ENCODE assay signal across 20 cellular contexts in genomic region chr1:94318505-94319030, GRCh38.
A peak's percentile ranks its signal among the peaks of the same experiment; 100 is the strongest.
DNase-seq lines count a peak whose midpoint lies in the region; ATAC-seq and TF ChIP-seq lines count a peak whose summit lies in the region.
"Had no signal": no experiment of that assay in that cellular context is flagged by ENCODE, and none has a peak within 500 bp of the region (broad histone marks: within the 10 kb centered on the region; RNA-seq: fewer than 3 reads in every experiment).

No MANE protein-coding gene starts in this region.

- no peaks in the 10 kb centered on the region for H3K79me1 ChIP-seq in H9 (ENCODE audit: insufficient read depth, low read depth, low read length, poor library complexity, severe bottlenecking)

- no peak overlapping the region for H2AFZ ChIP-seq in H9 (ENCODE audit: low read length)

- H3K4me1 ChIP-seq in left ventricle myocardium inferior, result peaks cover 29% of the 10 kb centered on the region
- H3K4me1 ChIP-seq in RWPE2 (ENCODE audit: insufficient read depth, poor library complexity, severe bottlenecking), result peaks cover 35% of the 10 kb centered on the region
- H3K4me1 ChIP-seq in lower lobe of right lung, result no peaks in the 10 kb centered on the region
- H3K4me1 ChIP-seq in H9 (ENCODE audit: insufficient read depth, low read length), result peaks cover 9% of the 10 kb centered on the region; the same call in 1 of the 2 replicates

- no peak overlapping the region for H4K8ac ChIP-seq in H9 (replicated peaks; ENCODE audit: insufficient read length, low read depth, low read length)

- H3K9me3 ChIP-seq in left ventricle myocardium inferior (replicated peaks), result no peaks in the 10 kb centered on the region
- no peaks in the 10 kb centered on the region for H3K9me3 ChIP-seq in RWPE2 (ENCODE audit: severe bottlenecking)
- no peaks in the 10 kb centered on the region for H3K9me3 ChIP-seq in lower lobe of right lung
- no peaks in the 10 kb centered on the region for H3K9me3 ChIP-seq in H9 (ENCODE audit: control insufficient read depth, low read depth, low read length)
- H3K9me3 ChIP-seq: Peyer's patch had no signal

- peaks cover 28 to 32% of the 10 kb centered on the region in 2 experiments for H3K4me1 Mint-ChIP-seq in H9
- H3K4me1 Mint-ChIP-seq: B cell had no signal

- no peak overlapping the region for H2BK20ac ChIP-seq in H9 (ENCODE audit: low read depth, low read length, poor library complexity, severe bottlenecking)

- H2AK5ac ChIP-seq in H9 (ENCODE audit: insufficient read length, low read length), result no peak overlapping the region

- peak overlapping the region; percentile 82 for H3K27ac ChIP-seq in left ventricle myocardium inferior (replicated peaks)
- H3K27ac ChIP-seq in RWPE2 (ENCODE audit: poor library complexity, severe bottlenecking), result peak overlapping the region; percentile 20
- peak overlapping the region; percentile 25 for H3K27ac ChIP-seq in lower lobe of right lung
- H3K27ac ChIP-seq in H9 (ENCODE audit: insufficient read length, low read depth, low read length), result no peak overlapping the region
- H3K27ac ChIP-seq in dorsolateral prefrontal cortex, result peak overlapping the region in 2 of 59 donors; percentile 16 to 71
- H3K27ac ChIP-seq: KMS-11, Peyer's patch had no signal

- no peak overlapping the region for H3K18ac ChIP-seq in H9 (ENCODE audit: insufficient read length, low read depth, low read length)

- H3K23me2 ChIP-seq in H9 (ENCODE audit: insufficient read length, low read depth, low read length, poor library complexity, severe bottlenecking), result no peaks in the 10 kb centered on the region

- no peak for DNase-seq in left ventricle myocardium inferior
- no peak for DNase-seq in Right ventricle myocardium superior
- DNase-seq in RWPE2 (ENCODE audit: low spot score), result no peak
- no peak for DNase-seq in lower lobe of right lung
- no peak for DNase-seq in H9
- no peak for DNase-seq in dorsolateral prefrontal cortex
- DNase-seq in EL, result no peak
- DNase-seq: HCEC 1CT; NCI-H1092 treated with DMSO at 0.1 percent for 48 hours; NCI-H1436 treated with DMSO at 0.1 percent for 48 hours; NCI-H2029; NCI-H226; NCI-H510A treated with DMSO at 0.1 percent for 48 hours; NCI-H774; NK-92 treated with Interleukin-12 subunit alpha and Interleukin-12 subunit beta, amount 100 ng/mL, for 24 hours; Peyer's patch had no signal

- no peak overlapping the region for H3K4me3 Mint-ChIP-seq in H9
- H3K4me3 Mint-ChIP-seq: B cell, CD14-positive monocyte had no signal

- no peaks in the 10 kb centered on the region for H3K36me3 Mint-ChIP-seq in H9 (ENCODE audit: insufficient read depth in 1 of 3, low read depth in 3 of 3)
- H3K36me3 Mint-ChIP-seq: CD14-positive monocyte had no signal

- no peak overlapping the region for H3K9ac ChIP-seq in H9 (ENCODE audit: extremely low read depth, insufficient read length, low read length)
- H3K9ac ChIP-seq: KMS-11 had no signal

- no peak overlapping the region for H3T11ph ChIP-seq in H9 (ENCODE audit: low read length)

- no peak overlapping the region for H3K23ac ChIP-seq in H9 (ENCODE audit: insufficient read length, low read depth, low read length)

- H3K4ac ChIP-seq in H9 (ENCODE audit: low read depth, low read length), result no peak overlapping the region

- no peak overlapping the region for H3K4me2 ChIP-seq in H9 (ENCODE audit: insufficient read depth, insufficient read length, low read length)
- H3K4me2 ChIP-seq: KMS-11 had no signal

- no peak overlapping the region for H3K27ac Mint-ChIP-seq in H9
- H3K27ac Mint-ChIP-seq: B cell, CD14-positive monocyte had no signal

- intact Hi-C loops in left ventricle myocardium inferior (cut with micrococcal nuclease), result no loop called here
- intact Hi-C loops in Right ventricle myocardium superior (cut with DNase I), result no loop called here
- intact Hi-C loops in lower lobe of right lung (cut with DNase I), result no loop called here
- intact Hi-C loops in dorsolateral prefrontal cortex (cut with DNase I), result no loop called here

- H2BK120ac ChIP-seq in H9 (ENCODE audit: low read depth, low read length, poor library complexity, severe bottlenecking), result no peak overlapping the region

- no peaks in the 10 kb centered on the region for H4K20me1 ChIP-seq in H9 (ENCODE audit: control insufficient read depth, insufficient read depth, insufficient read length)

- H2BK12ac ChIP-seq in H9 (ENCODE audit: insufficient read length, low read depth, low read length), result no peak overlapping the region

- H3K27me3 Mint-ChIP-seq in H9 (ENCODE audit: low read depth), result no peaks in the 10 kb centered on the region

- no peaks in the 10 kb centered on the region for H3K79me2 ChIP-seq in H9 (ENCODE audit: insufficient read depth, low read length)

- no peak overlapping the region for H3K14ac ChIP-seq in H9 (ENCODE audit: insufficient read depth, low read length)

- ATAC-seq in Right ventricle myocardium superior (ENCODE audit: poor library complexity) (no peak), RWPE2 (ENCODE audit: low read depth) (no peak), lower lobe of right lung (no peak), GM18909 (IDR thresholded peaks at IDR 0.05; ENCODE audit: poor library complexity, unreplicated experiment) (no peak)

- H2BK5ac ChIP-seq in H9 (ENCODE audit: insufficient read length, low read length), result no peak overlapping the region

- no peaks in the 10 kb centered on the region for H3K27me3 ChIP-seq in left ventricle myocardium inferior (ENCODE audit: low read depth)
- H3K27me3 ChIP-seq in RWPE2 (ENCODE audit: insufficient read depth, poor library complexity, severe bottlenecking), result no peaks in the 10 kb centered on the region
- H3K27me3 ChIP-seq in lower lobe of right lung (ENCODE audit: low read depth), result no peaks in the 10 kb centered on the region
- H3K27me3 ChIP-seq in H9 (ENCODE audit: insufficient read depth, low read length), result no peaks in the 10 kb centered on the region
- H3K27me3 ChIP-seq in dorsolateral prefrontal cortex, result peaks cover 0 to 4% (median 0%) of the 10 kb centered on the region in 45 donors
- H3K27me3 ChIP-seq: Peyer's patch had no signal

- WGBS in H9 (ENCODE audit: extremely low coverage, insufficient read length, low lambda C conversion rate), result no CpG with 5 or more reads among the region's 6 CpGs

- H2BK15ac ChIP-seq in H9 (ENCODE audit: low read depth, low read length), result no peak overlapping the region

- H4K5ac ChIP-seq in H9 (ENCODE audit: insufficient read length, low read depth, low read length), result no peak overlapping the region

- no peak overlapping the region for H4K91ac ChIP-seq in H9 (ENCODE audit: insufficient read length, low read depth, low read length)

- H3K4me3 ChIP-seq in left ventricle myocardium inferior (no peak overlapping the region), RWPE2 (ENCODE audit: severe bottlenecking) (no peak overlapping the region), lower lobe of right lung (no peak overlapping the region), dorsolateral prefrontal cortex (no peak overlapping the region)
- H3K4me3 ChIP-seq: Peyer's patch had no signal

- TF ChIP-seq CTCF in left ventricle myocardium inferior (IDR thresholded peaks at IDR 0.05; ENCODE audit: borderline replicate concordance) (no peak), RWPE2 (IDR thresholded peaks at IDR 0.05; ENCODE audit: poor library complexity, severe bottlenecking) (no peak), lower lobe of right lung (IDR thresholded peaks at IDR 0.05) (no peak), H9 (conservative IDR thresholded peaks at IDR 0.05) (no peak), dorsolateral prefrontal cortex (IDR thresholded peaks at IDR 0.05 in 54 of 56, conservative IDR thresholded peaks at IDR 0.05 in 2 of 56; ENCODE audit: low read depth in 1 of 56, partially characterized antibody in 56 of 56) (no peak)

- no peak overlapping the region for H3K56ac ChIP-seq in H9 (ENCODE audit: insufficient read length, low read depth, low read length)

- H3K36me3 ChIP-seq in left ventricle myocardium inferior, result no peaks in the 10 kb centered on the region
- H3K36me3 ChIP-seq in RWPE2 (ENCODE audit: low read depth), result no peaks in the 10 kb centered on the region
- no peaks in the 10 kb centered on the region for H3K36me3 ChIP-seq in lower lobe of right lung
- H3K36me3 ChIP-seq: Peyer's patch had no signal

- no peaks in the 10 kb centered on the region for H3K9me3 Mint-ChIP-seq in H9
- H3K9me3 Mint-ChIP-seq: CD14-positive monocyte had no signal
